In genomic region chr1:180181048-180181447, GRCh38 we compare ENCODE assay signal across 10 cellular contexts. TPM values are rescaled to one million over a fixed set of nuclear protein-coding genes. Genes with fewer than 3 reads are reported as not detected.
DNase-seq lines count a peak whose midpoint lies in the region; ATAC-seq, FAIRE-seq and TF ChIP-seq lines count a peak whose summit lies in the region.
"Had no signal": no experiment of that assay in that cellular context is flagged by ENCODE, and none has a peak within 500 bp of the region (broad histone marks: within the 10 kb centered on the region; RNA-seq: fewer than 3 reads in every experiment).

No MANE protein-coding gene starts in this region.

- TF ChIP-seq CTCF in AG04449 (IDR thresholded peaks at IDR 0.05; ENCODE audit: insufficient read depth, low read length, missing control alignments) (peak; percentile 9), OCI-LY7 (conservative IDR thresholded peaks at IDR 0.05; ENCODE audit: low read length) (peak; percentile 75), fibroblast of mammary gland (conservative IDR thresholded peaks at IDR 0.05; ENCODE audit: control insufficient read depth, insufficient read depth, low read depth, low read length) (peak; percentile 40), kidney (IDR thresholded peaks at IDR 0.05; ENCODE audit: borderline replicate concordance, extremely low read depth, insufficient read depth) (no peak)

- no peak overlapping the region for H2AFZ ChIP-seq in OCI-LY7 (ENCODE audit: low read length)

- FAIRE-seq in kidney (lab: Jason Lieb, UNC), result no peak

- H3K79me2 ChIP-seq in OCI-LY7 (ENCODE audit: insufficient read depth, low read depth, low read length), result no peaks in the 10 kb centered on the region

- no peaks in the 10 kb centered on the region for H3K4me1 ChIP-seq in OCI-LY7 (ENCODE audit: insufficient read depth, low read length, poor library complexity, severe bottlenecking)
- H3K4me1 ChIP-seq in kidney (ENCODE audit: control insufficient read depth in 1 of 2, insufficient read depth in 1 of 2, low read depth in 1 of 2, low read length in 2 of 2), result no peaks in the 10 kb centered on the region

- H3K4me3 ChIP-seq in AG04449 (ENCODE audit: low read depth, low read length) (no peak overlapping the region), OCI-LY7 (ENCODE audit: low read depth, low read length, poor library complexity, severe bottlenecking) (no peak overlapping the region), fibroblast of mammary gland (ENCODE audit: control insufficient read depth, low read depth, low read length) (no peak overlapping the region), kidney (ENCODE audit: low read length in 2 of 2) (no peak overlapping the region)

- POLR2A ChIA-PET in AG04449 (lab: Yijun Ruan, JAX) (no interaction called here), OCI-LY7 (lab: Charles Lee) (no interaction called here)

- no peaks in the 10 kb centered on the region for H3K9me2 ChIP-seq in OCI-LY7 (ENCODE audit: insufficient read depth, low read length)

- ATAC-seq in GM19467 (IDR thresholded peaks at IDR 0.05; ENCODE audit: unreplicated experiment), result no peak
- ATAC-seq in GM19328 (IDR thresholded peaks at IDR 0.05; ENCODE audit: unreplicated experiment), result no peak
- ATAC-seq: T-cell had no signal

- CTCF ChIA-PET in AG04449 (lab: Yijun Ruan, JAX) (interaction anchor here (0.6 to 8.1 kb wide), 25 partner anchors 8 to 526 kb away, joined by 3 to 145 read pairs (median 5); no protein-coding TSS in a partner anchor), OCI-LY7 (lab: Charles Lee; ENCODE audit: unreplicated experiment) (no interaction called here)

- no peak for DNase-seq in AG04449 (ENCODE audit: low read depth, low spot score)
- peak; percentile 34 for DNase-seq in COLO668 (lab: John Stamatoyannopoulos, UW; ENCODE audit: unreplicated experiment)
- no peak for DNase-seq in OCI-LY7 (ENCODE audit: low spot score)
- peak; percentile 27 for DNase-seq in fibroblast of mammary gland (ENCODE audit: low read depth)
- no peak for DNase-seq in kidney
- DNase-seq in ureter (ENCODE audit: low spot score), result no peak

- no peak overlapping the region for H3K9ac ChIP-seq in kidney (ENCODE audit: low read length in 2 of 2)

- H3K4me2 ChIP-seq in OCI-LY7 (ENCODE audit: low read length), result no peak overlapping the region

- H3K9me3 ChIP-seq in OCI-LY7 (ENCODE audit: low read length) (no peaks in the 10 kb centered on the region), kidney (ENCODE audit: control insufficient read depth in 1 of 2, low read length in 2 of 2) (no peaks in the 10 kb centered on the region)

- H3K27ac ChIP-seq in OCI-LY7 (ENCODE audit: low read depth, low read length, poor library complexity, severe bottlenecking), result no peak overlapping the region
- no peak overlapping the region for H3K27ac ChIP-seq in kidney (ENCODE audit: low read depth in 2 of 2, low read length in 2 of 2)

- H4K20me1 ChIP-seq in OCI-LY7 (ENCODE audit: insufficient read depth, low read length), result no peaks in the 10 kb centered on the region

- BruUV-seq in OCI-LY7 (replicated peaks; lab: Mats Ljungman, UMichigan), result no TSS peak

- no peaks in the 10 kb centered on the region for H3K36me3 ChIP-seq in OCI-LY7 (ENCODE audit: insufficient read depth, low read length)
- peaks cover 0 to 5% of the 10 kb centered on the region in 2 donors for H3K36me3 ChIP-seq in kidney (ENCODE audit: control insufficient read depth in 1 of 2, insufficient read depth in 2 of 2, low read length in 2 of 2)

- intact Hi-C loops in OCI-LY7 (cut with micrococcal nuclease; ENCODE audit: unreplicated experiment), result no loop called here
- intact Hi-C loops in kidney (cut with DNase I), result no loop called here

RNA-seq across cellular contexts. Expression of gene QSOX1, which starts 26.4 kb away (rescaled TPM):
- total RNA-seq in OCI-LY7 (2014; rRNA removed; shearing (Covaris generic)), result 8.4 and 9.8 TPM in 2 replicates
- total RNA-seq in OCI-LY7 (2022) (19.5 and 23.6 TPM in 2 replicates), kidney (111 TPM), ureter (285 TPM)
- polyA plus RNA-seq in kidney (ENCODE audit: insufficient read depth, low read depth, low replicate concordance), result 94.5 TPM

RNA-seq across cellular contexts. Expression of gene LHX4, which starts 49.0 kb away (rescaled TPM):
- total RNA-seq in OCI-LY7 (2014; rRNA removed; shearing (Covaris generic)), result not detected in 2 replicates
- total RNA-seq in OCI-LY7 (2022) (0.06 TPM in 1 of 2 replicates, not detected in the other), kidney (not detected), ureter (not detected)
- polyA plus RNA-seq in kidney (ENCODE audit: insufficient read depth, low read depth, low replicate concordance), result 0.37 TPM
- total RNA-seq: glomerular endothelial cell had no signal

Comparison
In these comparisons a context has a peak if more than half of its experiments do, and no peak if none do; other contexts are left out.
1. DNase-seq: peak in COLO668 (single experiment) and fibroblast of mammary gland (single experiment); none in AG04449 (single experiment), OCI-LY7 (single experiment), kidney (single experiment) and ureter (single experiment).